ENCODE assay signal across 11 cellular contexts in genomic region chr2:43132523-43133301, GRCh38.
A peak's percentile ranks its signal among the peaks of the same experiment; 100 is the strongest.
DNase-seq lines count a peak whose midpoint lies in the region; TF ChIP-seq lines count a peak whose summit lies in the region.
"Had no signal": no experiment of that assay in that cellular context is flagged by ENCODE, and none has a peak within 500 bp of the region (broad histone marks: within the 10 kb centered on the region; RNA-seq: fewer than 3 reads in every experiment).

No MANE protein-coding gene starts in this region.

- H3K4me1 ChIP-seq in BLaER1 (peaks cover 100% of the 10 kb centered on the region), MM.1S (ENCODE audit: low read length) (peaks cover 43% of the 10 kb centered on the region)

- peaks cover 40% of the 10 kb centered on the region for H3F3A ChIP-seq in MM.1S (ENCODE audit: insufficient read depth, low read length)

- TF ChIP-seq CTCF in MM.1S (IDR thresholded peaks at IDR 0.05; ENCODE audit: low read length) (no peak), type B pancreatic cell (conservative IDR thresholded peaks at IDR 0.05) (no peak)

- H3K36me3 ChIP-seq in BLaER1, result no peaks in the 10 kb centered on the region
- H3K36me3 ChIP-seq in MM.1S (replicated peaks; ENCODE audit: insufficient read depth, low read length), result no peaks in the 10 kb centered on the region
- H3K36me3 ChIP-seq: heart left ventricle, pancreas had no signal

- in situ Hi-C loops in G401 (cut with HindIII; ENCODE audit: low sequenced_read_pairs), result no loop called here

- H4K20me1 ChIP-seq in BLaER1 (no peaks in the 10 kb centered on the region), MM.1S (ENCODE audit: insufficient read depth, low read length) (no peaks in the 10 kb centered on the region)

- peak overlapping the region; percentile 14; the same call in 1 of the 2 replicates for H3K4me3 ChIP-seq in BLaER1
- no peak overlapping the region for H3K4me3 ChIP-seq in MM.1S (ENCODE audit: low read length)
- H3K4me3 ChIP-seq: heart left ventricle, pancreas had no signal

- peak overlapping the region; percentile 83 for H3K27ac ChIP-seq in BLaER1
- H3K27ac ChIP-seq in MM.1S (ENCODE audit: low read length), result peak overlapping the region; percentile 98

- H3K4me2 ChIP-seq in BLaER1 (peak overlapping the region; percentile 93), MM.1S (ENCODE audit: low read depth, low read length) (peak overlapping the region; percentile 38; the same call in 1 of the 2 replicates)

- no peaks in the 10 kb centered on the region for H3K79me2 ChIP-seq in MM.1S (ENCODE audit: low read length)

- H3K27me3 ChIP-seq in BLaER1, result no peaks in the 10 kb centered on the region
- H3K27me3 ChIP-seq in MM.1S (replicated peaks; ENCODE audit: insufficient read depth, low read length), result no peaks in the 10 kb centered on the region
- H3K27me3 ChIP-seq: heart left ventricle, pancreas had no signal

- H3K27me3 Mint-ChIP-seq in type B pancreatic cell, result no peaks in the 10 kb centered on the region

- no peaks in the 10 kb centered on the region for H3K9me3 Mint-ChIP-seq in type B pancreatic cell

- H2AFZ ChIP-seq in MM.1S (ENCODE audit: low read length), result peak overlapping the region; percentile 65

- H3K9ac ChIP-seq in BLaER1 (peak overlapping the region; percentile 63), MM.1S (ENCODE audit: low read length) (peak overlapping the region; percentile 67; the same call in 1 of the 2 replicates)

- no peak overlapping the region for H3K27ac Mint-ChIP-seq in type B pancreatic cell

- H3K4me3 Mint-ChIP-seq in type B pancreatic cell, result no peak overlapping the region

- no peaks in the 10 kb centered on the region for H3K36me3 Mint-ChIP-seq in type B pancreatic cell

- H3K4me1 Mint-ChIP-seq in type B pancreatic cell (ENCODE audit: unreplicated experiment), result peaks cover 52% of the 10 kb centered on the region

- no peaks in the 10 kb centered on the region for H3K9me2 ChIP-seq in MM.1S (replicated peaks; ENCODE audit: insufficient read depth, low read length)

- DNase-seq in MM.1S (no peak), medulla oblongata (ENCODE audit: extremely low spot score) (peak; percentile 27), SW 1271 (lab: John Stamatoyannopoulos, UW) (no peak), type B pancreatic cell (ENCODE audit: extremely low spot score, unreplicated experiment) (no peak), G401 (ENCODE audit: low spot score) (no peak)
- peak; percentile 19 for DNase-seq in activated effector memory CD4-positive, alpha-beta T cell treated with Interleukin-2 at 50 U/mL for 16 hours
- DNase-seq in effector CD4-positive, alpha-beta T cell, result no peak
- DNase-seq: DMS 273 treated with DMSO at 0.1 percent for 48 hours, pancreas had no signal

- no peaks in the 10 kb centered on the region for H3K9me3 ChIP-seq in BLaER1
- no peaks in the 10 kb centered on the region for H3K9me3 ChIP-seq in MM.1S (replicated peaks; ENCODE audit: insufficient read depth, low read length)
- H3K9me3 ChIP-seq: heart left ventricle, pancreas had no signal

Comparison
In these comparisons a context has a peak if more than half of its experiments do, and no peak if none do; other contexts are left out.
1. DNase-seq: peak in activated effector memory CD4-positive, alpha-beta T cell treated with Interleukin-2 at 50 U/mL for 16 hours (single experiment) and medulla oblongata (single experiment); none in MM.1S (single experiment), SW 1271 (0 of 2), type B pancreatic cell (single experiment), effector CD4-positive, alpha-beta T cell (single experiment) and G401 (single experiment).